ENCODE assay signal across 21 cellular contexts in the genomic region with DNA sequence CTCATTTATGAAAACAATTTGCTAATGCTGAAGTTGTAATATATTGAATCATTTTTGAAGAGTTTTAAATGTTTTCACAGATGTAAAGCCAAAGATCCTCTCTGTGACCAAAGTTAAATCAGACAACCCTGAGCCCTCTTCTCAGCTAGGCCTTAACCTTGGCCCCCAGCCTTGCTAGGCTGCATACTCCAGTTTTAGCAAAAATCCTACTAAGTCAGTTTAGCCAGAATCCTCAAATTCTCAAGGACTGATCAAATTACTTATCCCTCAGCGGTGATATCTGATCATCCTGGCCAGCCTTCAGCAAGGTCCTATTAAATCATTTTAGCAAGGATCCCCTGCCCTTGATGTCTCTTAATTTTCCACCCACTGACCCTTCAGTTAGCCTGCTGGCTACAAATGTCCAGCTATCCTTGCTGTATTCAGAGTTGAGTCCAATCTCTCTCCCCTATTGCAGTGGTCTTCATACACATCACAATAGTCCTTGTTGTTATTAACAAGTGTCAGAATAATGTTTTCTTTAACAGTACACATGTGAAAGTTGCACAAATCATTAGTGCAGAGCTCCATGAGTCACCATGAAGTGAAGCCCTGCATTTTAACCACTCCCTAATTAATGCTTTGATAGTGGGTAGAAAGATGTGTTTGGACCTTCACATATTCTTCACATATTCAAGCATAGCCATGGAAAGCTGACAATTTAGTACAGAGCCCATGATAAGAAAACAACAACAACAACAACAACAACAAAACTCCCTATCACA.
"Had no signal": no experiment of that assay in that cellular context is flagged by ENCODE, and none has a peak within 500 bp of the region (broad histone marks: within the 10 kb centered on the region; RNA-seq: fewer than 3 reads in every experiment).

No MANE protein-coding gene starts in this region.

- H3K27me3 Mint-ChIP-seq: activated B cell treated with CpG ODN at 0.5 μM for 24 hours; activated naive CD8-positive, alpha-beta T cell treated with anti-CD3 and anti-CD28 coated beads, Interleukin-2, amount 50 U/mL, for 24 hours; activated T-cell treated with anti-CD3 and anti-CD28 coated beads, Interleukin-2, amount 50 U/mL, for 24 hours; stimulated activated naive B cell treated with anti-CD40 and anti-IgM and Interleukin-4, amounts not matched to agents 10 μg/mL and 1 μg/mL and 100 μg/mL, for 72 hours had no signal

- H3K4me3 ChIP-seq: esophagus squamous epithelium, hepatocyte, lower lobe of right lung, sigmoid colon, spleen, thoracic aorta, upper lobe of right lung had no signal

- DNase-seq: activated B cell treated with CpG ODN at 0.5 μM for 24 hours; activated CD4-positive, alpha-beta T cell treated with anti-CD3 and anti-CD28 coated beads for 48 hours; activated CD8-positive, alpha-beta T cell treated with anti-CD3 and anti-CD28 coated beads, Interleukin-2, amount 10 ng/mL, durations not matched to agents 7 days and 5 days; activated naive CD4-positive, alpha-beta T cell treated with Interleukin-2 at 50 U/mL for 16 hours; activated naive CD8-positive, alpha-beta T cell treated with anti-CD3 and anti-CD28 coated beads, Interleukin-2, amount 50 U/mL, for 24 hours; activated T-cell treated with anti-CD3 and anti-CD28 coated beads, Interleukin-2, amount 50 U/mL, for 24 hours; aorta; cortex of kidney; effector CD4-positive, alpha-beta T cell; esophagus squamous epithelium; left cardiac atrium; lower lobe of right lung; natural killer cell; sigmoid colon; spleen; stimulated activated CD4-positive, alpha-beta T cell treated with anti-CD3 and anti-CD28 coated beads, Interleukin-4, amount 100 ng/mL, for 4 hours; stimulated activated naive B cell treated with anti-CD40 and anti-IgM and Interleukin-4, amounts not matched to agents 10 μg/mL and 1 μg/mL and 100 μg/mL, for 72 hours; upper lobe of right lung had no signal

- H3K4me3 Mint-ChIP-seq: activated B cell treated with CpG ODN at 0.5 μM for 24 hours; activated CD8-positive, alpha-beta T cell treated with anti-CD3 and anti-CD28 coated beads, Interleukin-2, amount 10 ng/mL, durations not matched to agents 7 days and 5 days; activated naive CD8-positive, alpha-beta T cell treated with anti-CD3 and anti-CD28 coated beads, Interleukin-2, amount 50 U/mL, for 24 hours; activated T-cell treated with anti-CD3 and anti-CD28 coated beads, Interleukin-2, amount 50 U/mL, for 24 hours; natural killer cell; stimulated activated naive B cell treated with anti-CD40 and anti-IgM and Interleukin-4, amounts not matched to agents 10 μg/mL and 1 μg/mL and 100 μg/mL, for 72 hours had no signal

- H3K9me3 Mint-ChIP-seq: activated B cell treated with CpG ODN at 0.5 μM for 24 hours; activated naive CD8-positive, alpha-beta T cell treated with anti-CD3 and anti-CD28 coated beads, Interleukin-2, amount 50 U/mL, for 24 hours; activated T-cell treated with anti-CD3 and anti-CD28 coated beads, Interleukin-2, amount 50 U/mL, for 24 hours; activated T-helper 2 cell treated with anti-CD3 and anti-CD28 coated beads, Interferon-gamma antibody, Interleukin-2, Interleukin-4, amounts not matched to agents 10 μg/mL and 5 μg/mL and 100 μg/mL, durations not matched to agents 14 hours and 24 hours and 36 hours; natural killer cell; stimulated activated naive B cell treated with anti-CD40 and anti-IgM and Interleukin-4, amounts not matched to agents 10 μg/mL and 1 μg/mL and 100 μg/mL, for 72 hours had no signal

- H3K4me1 Mint-ChIP-seq: activated B cell treated with CpG ODN at 0.5 μM for 24 hours; natural killer cell; stimulated activated naive B cell treated with anti-CD40 and anti-IgM and Interleukin-4, amounts not matched to agents 10 μg/mL and 1 μg/mL and 100 μg/mL, for 72 hours had no signal

- H3K27ac Mint-ChIP-seq: activated B cell treated with CpG ODN at 0.5 μM for 24 hours; activated CD8-positive, alpha-beta T cell treated with anti-CD3 and anti-CD28 coated beads, Interleukin-2, amount 10 ng/mL, durations not matched to agents 7 days and 5 days; activated naive CD8-positive, alpha-beta T cell treated with anti-CD3 and anti-CD28 coated beads, Interleukin-2, amount 50 U/mL, for 24 hours; activated T-cell treated with anti-CD3 and anti-CD28 coated beads, Interleukin-2, amount 50 U/mL, for 24 hours; activated T-helper 2 cell treated with anti-CD3 and anti-CD28 coated beads, Interferon-gamma antibody, Interleukin-2, Interleukin-4, amounts not matched to agents 10 μg/mL and 5 μg/mL and 100 μg/mL, durations not matched to agents 14 hours and 24 hours and 36 hours; natural killer cell; stimulated activated naive B cell treated with anti-CD40 and anti-IgM and Interleukin-4, amounts not matched to agents 10 μg/mL and 1 μg/mL and 100 μg/mL, for 72 hours had no signal

- ATAC-seq: activated CD8-positive, alpha-beta T cell treated with anti-CD3 and anti-CD28 coated beads, Interleukin-2, amount 10 ng/mL, durations not matched to agents 7 days and 5 days; activated naive CD8-positive, alpha-beta T cell treated with anti-CD3 and anti-CD28 coated beads, Interleukin-2, amount 50 U/mL, for 24 hours; left cardiac atrium; lower lobe of right lung; stimulated activated naive B cell treated with anti-CD40 and anti-IgM and Interleukin-4, amounts not matched to agents 10 μg/mL and 1 μg/mL and 100 μg/mL, for 72 hours; upper lobe of right lung had no signal
